In genomic region chr12:94922561-94922960, GRCh38 we compare ENCODE assay signal across 24 cellular contexts.
"Had no signal": no experiment of that assay in that cellular context is flagged by ENCODE, and none has a peak within 500 bp of the region (broad histone marks: within the 10 kb centered on the region; RNA-seq: fewer than 3 reads in every experiment).

No MANE protein-coding gene starts in this region.

- H3K4me3 Mint-ChIP-seq: activated naive CD4-positive, alpha-beta T cell treated with anti-CD3 and anti-CD28 coated beads, Interleukin-2, amount 10 ng/mL, durations not matched to agents 7 days and 5 days; activated T-cell treated with anti-CD3 and anti-CD28 coated beads, Interleukin-2, amount 50 U/mL, for 4 hours; dendritic cell treated with granulocyte-macrophage colony-stimulating factor and Interleukin-4, amounts not matched to agents 40 ng/mL and 50 ng/mL, for 4 days; nephron had no signal

- H3K9me3 ChIP-seq: ascending aorta, breast epithelium, esophagus squamous epithelium, left lung, tibial nerve, uterus had no signal

- H3K4me1 ChIP-seq: ascending aorta, breast epithelium, esophagus squamous epithelium, left lung, tibial nerve, uterus had no signal

- DNase-seq: activated CD4-positive, alpha-beta T cell treated with anti-CD3 and anti-CD28 coated beads, Interleukin-2, amount 50 U/mL, for 1 hour; activated CD4-positive, CD25-positive, alpha-beta regulatory T cell treated with anti-CD3 and anti-CD28 coated beads, Interleukin-2, amount 50 U/mL, for 72 hours; activated CD8-positive, alpha-beta memory T cell treated with anti-CD3 and anti-CD28 coated beads, Interleukin-2, amount 50 U/mL, for 4 hours; activated naive CD4-positive, alpha-beta T cell treated with anti-CD3 and anti-CD28 coated beads, Interleukin-2, amount 10 ng/mL, durations not matched to agents 7 days and 5 days; activated T-cell treated with anti-CD3 and anti-CD28 coated beads, Interleukin-2, amount 50 U/mL, for 4 hours; cerebellar nuclear complex; effector CD8-positive, alpha-beta T cell; esophagus squamous epithelium; foreskin melanocyte; glutamatergic neuron; hippocampal formation; kidney; left lung; midbrain; occipital lobe; posterior cingulate gyrus; retina; stimulated activated naive CD4-positive, alpha-beta T cell treated with Interleukin-2 at 50 U/mL for 16 hours; uterus had no signal

- H3K36me3 ChIP-seq: ascending aorta, breast epithelium, esophagus squamous epithelium, left lung, tibial nerve, uterus had no signal

- H3K27me3 Mint-ChIP-seq: dendritic cell treated with granulocyte-macrophage colony-stimulating factor and Interleukin-4, amounts not matched to agents 40 ng/mL and 50 ng/mL, for 4 days had no signal

- H3K9me3 Mint-ChIP-seq: activated naive CD4-positive, alpha-beta T cell treated with anti-CD3 and anti-CD28 coated beads, Interleukin-2, amount 10 ng/mL, durations not matched to agents 7 days and 5 days; activated T-cell treated with anti-CD3 and anti-CD28 coated beads, Interleukin-2, amount 50 U/mL, for 4 hours; dendritic cell treated with granulocyte-macrophage colony-stimulating factor and Interleukin-4, amounts not matched to agents 40 ng/mL and 50 ng/mL, for 4 days; nephron had no signal

- H3K4me1 Mint-ChIP-seq: activated naive CD4-positive, alpha-beta T cell treated with anti-CD3 and anti-CD28 coated beads, Interleukin-2, amount 10 ng/mL, durations not matched to agents 7 days and 5 days; nephron had no signal

- ATAC-seq: activated T-cell treated with anti-CD3 and anti-CD28 coated beads, Interleukin-2, amount 50 U/mL, for 4 hours; left lung had no signal

- H3K27me3 ChIP-seq: ascending aorta, breast epithelium, esophagus squamous epithelium, left lung, tibial nerve, uterus had no signal

- H3K4me3 ChIP-seq: ascending aorta, breast epithelium, esophagus squamous epithelium, left lung, tibial nerve, uterus had no signal

- H3K36me3 Mint-ChIP-seq: activated naive CD4-positive, alpha-beta T cell treated with anti-CD3 and anti-CD28 coated beads, Interleukin-2, amount 10 ng/mL, durations not matched to agents 7 days and 5 days had no signal

- H3K27ac Mint-ChIP-seq: activated naive CD4-positive, alpha-beta T cell treated with anti-CD3 and anti-CD28 coated beads, Interleukin-2, amount 10 ng/mL, durations not matched to agents 7 days and 5 days; dendritic cell treated with granulocyte-macrophage colony-stimulating factor and Interleukin-4, amounts not matched to agents 40 ng/mL and 50 ng/mL, for 4 days; nephron had no signal

- H3K27ac ChIP-seq: ascending aorta, breast epithelium, esophagus squamous epithelium, left lung, tibial nerve, uterus had no signal
